In genomic region chr13:63094717-63095116, GRCh38 we compare ENCODE assay signal across 22 cellular contexts.
"Had no signal": no experiment of that assay in that cellular context is flagged by ENCODE, and none has a peak within 500 bp of the region (broad histone marks: within the 10 kb centered on the region; RNA-seq: fewer than 3 reads in every experiment).

No MANE protein-coding gene starts in this region.

- H3K36me3 ChIP-seq: colonic mucosa, esophagus squamous epithelium, gastrocnemius medialis, heart right ventricle, left lung, lower lobe of right lung had no signal

- H3K27ac ChIP-seq: colonic mucosa, epithelial cell of prostate, esophagus squamous epithelium, gastrocnemius medialis, heart right ventricle, left lung, lower lobe of right lung had no signal

- H3K4me3 ChIP-seq: colonic mucosa, esophagus squamous epithelium, gastrocnemius medialis, heart right ventricle, left lung, lower lobe of right lung, mucosa of descending colon had no signal

- H3K4me1 ChIP-seq: colonic mucosa, esophagus squamous epithelium, gastrocnemius medialis, heart right ventricle, left lung, lower lobe of right lung had no signal

- H3K9me3 ChIP-seq: colonic mucosa, esophagus squamous epithelium, gastrocnemius medialis, lower lobe of right lung had no signal

- DNase-seq: colonic mucosa; cortex of kidney; effector CD8-positive, alpha-beta T cell; effector memory CD8-positive, alpha-beta T cell; endodermal cell; erythroblast; esophagus squamous epithelium; foreskin melanocyte; gastrocnemius medialis; glutamatergic neuron; head of caudate nucleus; heart right ventricle; hippocampal formation; left cardiac atrium; left lung; left ventricle myocardium superior; lower lobe of right lung; mesenchymal stem cell; mucosa of descending colon; naive B cell had no signal

- H3K27me3 ChIP-seq: colonic mucosa, esophagus squamous epithelium, gastrocnemius medialis, heart right ventricle, left lung had no signal

- ATAC-seq: effector memory CD8-positive, alpha-beta T cell; esophagus mucosa; gastrocnemius medialis; heart right ventricle; left cardiac atrium; left lung; left ventricle myocardium superior; lower lobe of right lung; mucosa of descending colon had no signal
